8 cellular contexts compared by ENCODE assay signal in the genomic region with DNA sequence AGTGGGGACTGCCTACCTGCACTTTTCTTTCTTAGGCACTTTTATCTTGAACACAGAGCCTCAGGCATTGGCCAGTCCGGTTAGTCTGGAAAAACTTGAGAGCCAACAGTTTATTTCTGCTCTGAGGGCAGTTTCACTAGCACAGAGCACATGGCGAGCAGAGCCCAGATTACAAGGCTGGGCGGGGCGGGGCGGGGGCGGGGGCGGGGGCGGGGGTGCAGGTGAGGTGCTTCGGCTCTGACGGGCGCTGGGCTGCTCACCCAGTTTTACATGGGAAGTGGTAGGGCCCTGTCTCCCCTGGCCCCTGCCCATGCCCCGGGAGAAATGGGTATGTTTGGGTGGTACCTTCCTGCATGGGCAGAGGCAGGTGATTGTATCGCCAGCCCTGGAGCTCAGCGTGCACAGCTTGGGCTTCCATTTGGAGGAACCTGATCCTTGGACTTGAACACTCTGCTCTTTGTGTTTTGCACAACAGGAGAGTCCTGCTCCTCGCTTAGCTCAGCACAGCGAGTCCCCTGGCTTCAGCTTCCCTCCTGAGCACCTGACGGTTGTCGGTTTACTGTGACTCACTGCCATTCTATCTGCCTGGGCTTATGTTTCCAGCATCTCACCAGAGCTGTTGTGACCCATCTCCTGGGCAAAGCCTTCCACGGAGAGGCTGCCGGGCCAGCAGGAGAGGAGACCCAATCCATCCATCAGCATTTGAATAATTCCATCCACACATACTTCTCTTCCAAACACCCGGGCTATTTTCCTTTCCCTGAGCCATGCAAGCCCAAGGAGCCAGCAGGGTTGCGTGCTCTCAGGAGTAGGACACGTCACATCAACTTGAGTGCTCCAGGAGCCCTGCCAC.
DNase-seq lines count a peak whose midpoint lies in the region; ATAC-seq and TF ChIP-seq lines count a peak whose summit lies in the region.

No MANE protein-coding gene starts in this region.

- ATAC-seq in HG02623 (IDR thresholded peaks at IDR 0.05; ENCODE audit: unreplicated experiment) (peak; percentile 25), Right ventricle myocardium superior (ENCODE audit: poor library complexity) (peak; percentile 18), GM19452 (IDR thresholded peaks at IDR 0.05; ENCODE audit: unreplicated experiment) (no peak), HG03571 (IDR thresholded peaks at IDR 0.05; ENCODE audit: unreplicated experiment) (no peak)
- ATAC-seq in activated T-helper 17 cell treated with anti-CD3 and anti-CD28 coated beads, Interleukin-2, amount 50 U/mL, for 72 hours (replicated peaks), result peak; percentile 54

- no peaks in the 10 kb centered on the region for H3K9me2 ChIP-seq in OCI-LY1 (ENCODE audit: low read depth, low read length)

- H3K27me3 Mint-ChIP-seq in activated T-helper 17 cell treated with anti-CD3 and anti-CD28 coated beads, Interleukin-2, amount 50 U/mL, for 72 hours, result no peaks in the 10 kb centered on the region

- H3K4me2 ChIP-seq in OCI-LY1 (ENCODE audit: low read length), result peak overlapping the region; percentile 83

- no peaks in the 10 kb centered on the region for H3K79me2 ChIP-seq in OCI-LY1 (ENCODE audit: insufficient read depth, low read length)

- H3K4me3 Mint-ChIP-seq in activated T-helper 17 cell treated with anti-CD3 and anti-CD28 coated beads, Interleukin-2, amount 50 U/mL, for 72 hours, result peak overlapping the region; percentile 86

- TF ChIP-seq CTCF in GM06990 (IDR thresholded peaks at IDR 0.05; ENCODE audit: insufficient read depth, low read length, poor library complexity, severe bottlenecking) (no peak), OCI-LY1 (IDR thresholded peaks at IDR 0.05; ENCODE audit: low read length) (no peak)

- H3K4me3 ChIP-seq in GM06990 (replicated peaks; ENCODE audit: low read depth, low read length), result peak overlapping the region; percentile 42
- peak overlapping the region; percentile 56 for H3K4me3 ChIP-seq in OCI-LY1 (ENCODE audit: low read depth, low read length, poor library complexity, severe bottlenecking)
- H3K4me3 ChIP-seq in skeletal muscle tissue (ENCODE audit: low read length in 3 of 3), result peak overlapping the region; percentile 59 to 69 (median 69)

- no peaks in the 10 kb centered on the region for H4K20me1 ChIP-seq in OCI-LY1 (ENCODE audit: insufficient read depth, low read length)

- peak overlapping the region; percentile 99 for H3K27ac Mint-ChIP-seq in activated T-helper 17 cell treated with anti-CD3 and anti-CD28 coated beads, Interleukin-2, amount 50 U/mL, for 72 hours

- peaks cover 53% of the 10 kb centered on the region for H3K4me1 ChIP-seq in OCI-LY1 (ENCODE audit: insufficient read depth, low read length, severe bottlenecking)
- H3K4me1 ChIP-seq in skeletal muscle tissue (ENCODE audit: control insufficient read depth in 3 of 3, insufficient read depth in 3 of 3, low read length in 3 of 3), result peaks cover 50 to 56% (median 50%) of the 10 kb centered on the region in 3 donors

- H3K36me3 Mint-ChIP-seq in activated T-helper 17 cell treated with anti-CD3 and anti-CD28 coated beads, Interleukin-2, amount 50 U/mL, for 72 hours (ENCODE audit: low read depth), result peaks cover 74% of the 10 kb centered on the region

- H2AFZ ChIP-seq in OCI-LY1 (ENCODE audit: low read length), result no peak overlapping the region

- intact Hi-C loops in Right ventricle myocardium superior (cut with DNase I), result loop anchor here (5.0 kb wide), 1 partner anchor 109 kb away; a partner anchor contains a TSS

- H3K27ac ChIP-seq in OCI-LY1 (ENCODE audit: low read depth, low read length, poor library complexity, severe bottlenecking) (peak overlapping the region; percentile 97), skeletal muscle tissue (ENCODE audit: low read depth, low read length) (peak overlapping the region; percentile 88)

- peaks cover 5% of the 10 kb centered on the region; the same call in 1 of the 2 replicates for H3F3A ChIP-seq in OCI-LY1 (ENCODE audit: insufficient read depth, low read length)

- H3K9me3 Mint-ChIP-seq in activated T-helper 17 cell treated with anti-CD3 and anti-CD28 coated beads, Interleukin-2, amount 50 U/mL, for 72 hours, result no peaks in the 10 kb centered on the region

- peaks cover 41% of the 10 kb centered on the region for H3K4me1 Mint-ChIP-seq in activated T-helper 17 cell treated with anti-CD3 and anti-CD28 coated beads, Interleukin-2, amount 50 U/mL, for 72 hours

- DNase-seq in GM06990 (ENCODE audit: extremely low read depth, insufficient read length) (peak; percentile 78), Right ventricle myocardium superior (no peak)

- H3K9me3 ChIP-seq in OCI-LY1 (ENCODE audit: low read length) (no peaks in the 10 kb centered on the region), skeletal muscle tissue (ENCODE audit: control insufficient read depth in 3 of 3, low read length in 3 of 3) (no peaks in the 10 kb centered on the region)

- H3K27me3 ChIP-seq in GM06990 (replicated peaks; ENCODE audit: control insufficient read depth, insufficient read depth, low read length) (no peaks in the 10 kb centered on the region), OCI-LY1 (ENCODE audit: insufficient read depth, low read length) (no peaks in the 10 kb centered on the region), skeletal muscle tissue (ENCODE audit: control insufficient read depth in 3 of 3, insufficient read depth in 3 of 3, low read length in 3 of 3) (no peaks in the 10 kb centered on the region)

- peak overlapping the region; percentile 89 for H3K9ac ChIP-seq in OCI-LY1 (ENCODE audit: low read length)
- H3K9ac ChIP-seq in skeletal muscle tissue (ENCODE audit: low read depth in 1 of 3, low read length in 3 of 3), result peak overlapping the region; percentile 60 to 82 (median 77)

- H3K36me3 ChIP-seq in GM06990 (ENCODE audit: control insufficient read depth, insufficient read depth, low read length), result no peaks in the 10 kb centered on the region
- no peaks in the 10 kb centered on the region for H3K36me3 ChIP-seq in OCI-LY1 (ENCODE audit: insufficient read depth, low read length)
- H3K36me3 ChIP-seq in skeletal muscle tissue (ENCODE audit: control insufficient read depth in 3 of 3, insufficient read depth in 3 of 3, low read length in 3 of 3), result no peaks in the 10 kb centered on the region

Comparison
In these comparisons a context has a peak if more than half of its experiments do, and no peak if none do; other contexts are left out.
1. ATAC-seq: peak in HG02623 (single experiment), activated T-helper 17 cell treated with anti-CD3 and anti-CD28 coated beads, Interleukin-2, amount 50 U/mL, for 72 hours (single experiment) and Right ventricle myocardium superior (single experiment); none in GM19452 (single experiment) and HG03571 (single experiment).
2. Peak in every context shown above with its lines, with median percentiles within 50 percentile points of each other: H3K4me3 ChIP-seq.